In the genomic region with DNA sequence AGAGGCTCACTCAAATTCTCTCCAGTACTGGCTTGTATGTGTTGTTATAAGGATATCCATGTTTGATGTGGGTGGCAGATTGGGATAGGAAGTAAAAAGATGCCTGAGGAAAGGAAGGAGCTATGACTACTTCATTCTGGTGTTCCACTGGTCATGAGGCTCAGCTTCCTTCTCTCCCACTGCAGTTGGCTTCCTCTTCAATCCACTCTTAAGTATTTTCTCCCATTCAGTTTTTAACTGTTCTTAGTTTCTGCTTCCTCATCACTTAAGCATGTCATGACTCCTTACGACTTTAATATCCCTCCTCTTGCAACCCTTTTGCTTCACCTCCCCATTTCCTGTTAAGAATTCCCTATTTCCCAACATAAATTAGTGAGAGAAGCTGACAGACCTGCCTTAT, we compare ENCODE assay signal across 19 cellular contexts.
DNase-seq lines count a peak whose midpoint lies in the region; ATAC-seq, FAIRE-seq and TF ChIP-seq lines count a peak whose summit lies in the region.
"Had no signal": no experiment of that assay in that cellular context is flagged by ENCODE, and none has a peak within 500 bp of the region (broad histone marks: within the 10 kb centered on the region; RNA-seq: fewer than 3 reads in every experiment).

No MANE protein-coding gene starts in this region.

- peak overlapping the region; percentile 55 for H3K27ac Mint-ChIP-seq in stimulated activated effector memory CD8-positive, alpha-beta T cell treated with anti-CD3 and anti-CD28 coated beads, Interleukin-12 subunit alpha, Interleukin-12 subunit beta, amount 100 ng/mL, for 72 hours
- H3K27ac Mint-ChIP-seq: activated CD4-positive, alpha-beta T cell treated with anti-CD3 and anti-CD28 coated beads, Interleukin-2, amount 10 ng/mL, durations not matched to agents 24 days and 14 days; stimulated activated naive CD8-positive, alpha-beta T cell treated with anti-CD3 and anti-CD28 coated beads, Interleukin-15, Interleukin-2, amounts not matched to agents 100 ng/mL and 50 ng/mL, for 24 hours had no signal

- FAIRE-seq in RCC 7860 (lab: Jason Lieb, UNC): no peak

- peaks cover 22% of the 10 kb centered on the region for H3K36me3 Mint-ChIP-seq in stimulated activated effector memory CD8-positive, alpha-beta T cell treated with anti-CD3 and anti-CD28 coated beads, Interleukin-12 subunit alpha, Interleukin-12 subunit beta, amount 100 ng/mL, for 72 hours

- DNase-seq in HCEC 1CT (peak; percentile 55), amniotic epithelial cell (ENCODE audit: low read depth) (peak; percentile 37), foreskin keratinocyte (peak in 1 of 2 donors; percentile 44), H4 (ENCODE audit: low spot score) (no peak), RCC 7860 (ENCODE audit: low spot score) (no peak)
- no peak for DNase-seq in stimulated activated effector memory CD8-positive, alpha-beta T cell treated with anti-CD3 and anti-CD28 coated beads, Interleukin-12 subunit alpha, Interleukin-12 subunit beta, amount 100 ng/mL, for 72 hours (ENCODE audit: low spot score in 2 of 2)
- DNase-seq: activated CD8-positive, alpha-beta memory T cell treated with anti-CD3 and anti-CD28 coated beads, Interleukin-2, amount 50 U/mL, for 4 hours; activated gamma-delta T cell; cerebellar nuclear complex; effector CD8-positive, alpha-beta T cell; NCI-H1694 treated with DMSO at 0.1 percent for 48 hours; NCI-H446 treated with DMSO at 0.1 percent for 48 hours; nucleus accumbens; right lobe of liver; SW 1271 had no signal

- H3K9me3 Mint-ChIP-seq in stimulated activated effector memory CD8-positive, alpha-beta T cell treated with anti-CD3 and anti-CD28 coated beads, Interleukin-12 subunit alpha, Interleukin-12 subunit beta, amount 100 ng/mL, for 72 hours: no peaks in the 10 kb centered on the region
- H3K9me3 Mint-ChIP-seq: activated CD4-positive, alpha-beta T cell treated with anti-CD3 and anti-CD28 coated beads, Interleukin-2, amount 10 ng/mL, durations not matched to agents 24 days and 14 days; stimulated activated naive CD8-positive, alpha-beta T cell treated with anti-CD3 and anti-CD28 coated beads, Interleukin-15, Interleukin-2, amounts not matched to agents 100 ng/mL and 50 ng/mL, for 24 hours had no signal

- TF ChIP-seq CTCF in foreskin keratinocyte (conservative IDR thresholded peaks at IDR 0.05): no peak

- ATAC-seq in foreskin keratinocyte (peak; percentile 52), GM21390 (IDR thresholded peaks at IDR 0.05; ENCODE audit: unreplicated experiment) (no peak)
- no peak for ATAC-seq in stimulated activated effector memory CD8-positive, alpha-beta T cell treated with anti-CD3 and anti-CD28 coated beads, Interleukin-12 subunit alpha, Interleukin-12 subunit beta, amount 100 ng/mL, for 72 hours
- ATAC-seq: left lobe of liver, right lobe of liver had no signal

- no peak overlapping the region for H3K27ac ChIP-seq in foreskin keratinocyte
- H3K27ac ChIP-seq: right lobe of liver had no signal

- no peaks in the 10 kb centered on the region for H3K4me1 Mint-ChIP-seq in stimulated activated effector memory CD8-positive, alpha-beta T cell treated with anti-CD3 and anti-CD28 coated beads, Interleukin-12 subunit alpha, Interleukin-12 subunit beta, amount 100 ng/mL, for 72 hours
- H3K4me1 Mint-ChIP-seq: activated CD4-positive, alpha-beta T cell treated with anti-CD3 and anti-CD28 coated beads, Interleukin-2, amount 10 ng/mL, durations not matched to agents 24 days and 14 days had no signal

- H3K4me3 Mint-ChIP-seq in stimulated activated effector memory CD8-positive, alpha-beta T cell treated with anti-CD3 and anti-CD28 coated beads, Interleukin-12 subunit alpha, Interleukin-12 subunit beta, amount 100 ng/mL, for 72 hours: no peak overlapping the region
- H3K4me3 Mint-ChIP-seq: activated CD4-positive, alpha-beta T cell treated with anti-CD3 and anti-CD28 coated beads, Interleukin-2, amount 10 ng/mL, durations not matched to agents 24 days and 14 days; stimulated activated naive CD8-positive, alpha-beta T cell treated with anti-CD3 and anti-CD28 coated beads, Interleukin-15, Interleukin-2, amounts not matched to agents 100 ng/mL and 50 ng/mL, for 24 hours had no signal

- H3K27me3 ChIP-seq in foreskin keratinocyte: no peaks in the 10 kb centered on the region
- H3K27me3 ChIP-seq: right lobe of liver had no signal

- H3K4me1 ChIP-seq in foreskin keratinocyte: peaks cover 6% of the 10 kb centered on the region

Comparison
In these comparisons a context has a peak if more than half of its experiments do, and no peak if none do; other contexts are left out.
1. DNase-seq: peak in HCEC 1CT (single experiment) and amniotic epithelial cell (single experiment); none in stimulated activated effector memory CD8-positive, alpha-beta T cell treated with anti-CD3 and anti-CD28 coated beads, Interleukin-12 subunit alpha, Interleukin-12 subunit beta, amount 100 ng/mL, for 72 hours (0 of 2), H4 (single experiment) and RCC 7860 (single experiment).